In the genomic region with DNA sequence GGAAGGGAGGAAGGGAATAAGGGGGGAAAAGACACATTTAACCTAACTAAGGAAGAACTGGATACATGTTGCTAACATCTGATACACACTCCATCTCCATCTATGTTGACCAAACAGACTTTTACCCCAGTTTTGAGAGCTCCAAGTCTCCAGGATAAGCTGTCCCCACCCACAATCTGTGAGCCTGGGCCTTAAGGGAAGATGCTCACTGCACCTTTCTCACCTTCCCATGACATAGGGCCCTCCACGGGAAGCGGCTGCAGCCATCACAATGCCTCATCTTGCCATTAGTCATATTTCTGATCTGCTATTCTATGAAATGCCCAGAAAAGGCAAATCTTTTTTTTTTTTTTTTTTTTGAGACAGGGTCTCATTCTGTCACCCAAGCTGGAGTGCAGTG, we compare ENCODE assay signal across 2 cellular contexts.
TF ChIP-seq lines count a peak whose summit lies in the region.

No MANE protein-coding gene starts in this region.

TF ChIP-seq in IMR-90, 13 proteins besides CTCF, POLR2A, EP300 and RAD21:
- TF ChIP-seq RCOR1 (IDR thresholded peaks at IDR 0.05; ENCODE audit: insufficient replicate concordance, low read length) = no peak
- TF ChIP-seq ELK1 (IDR thresholded peaks at IDR 0.05; ENCODE audit: borderline replicate concordance, low read depth, low read length) = no peak
- TF ChIP-seq RFX5 (IDR thresholded peaks at IDR 0.05; ENCODE audit: low read depth, low read length) = no peak
- TF ChIP-seq CHD1 (IDR thresholded peaks at IDR 0.05; ENCODE audit: low read depth, low read length) = no peak
- TF ChIP-seq FOS (IDR thresholded peaks at IDR 0.05; ENCODE audit: low read depth, low read length) = no peak
- no peak for TF ChIP-seq CEBPB (IDR thresholded peaks at IDR 0.05; ENCODE audit: low read depth, low read length)
- no peak for TF ChIP-seq MAFK (IDR thresholded peaks at IDR 0.05; ENCODE audit: low read depth, low read length)
- TF ChIP-seq MAZ (IDR thresholded peaks at IDR 0.05; ENCODE audit: borderline replicate concordance, low read depth, low read length) = no peak
- no peak for TF ChIP-seq SMC3 (IDR thresholded peaks at IDR 0.05; ENCODE audit: low read depth, low read length)
- TF ChIP-seq MXI1 (IDR thresholded peaks at IDR 0.05; ENCODE audit: borderline replicate concordance, low read depth, low read length) = no peak
- TF ChIP-seq, protein P1, sequence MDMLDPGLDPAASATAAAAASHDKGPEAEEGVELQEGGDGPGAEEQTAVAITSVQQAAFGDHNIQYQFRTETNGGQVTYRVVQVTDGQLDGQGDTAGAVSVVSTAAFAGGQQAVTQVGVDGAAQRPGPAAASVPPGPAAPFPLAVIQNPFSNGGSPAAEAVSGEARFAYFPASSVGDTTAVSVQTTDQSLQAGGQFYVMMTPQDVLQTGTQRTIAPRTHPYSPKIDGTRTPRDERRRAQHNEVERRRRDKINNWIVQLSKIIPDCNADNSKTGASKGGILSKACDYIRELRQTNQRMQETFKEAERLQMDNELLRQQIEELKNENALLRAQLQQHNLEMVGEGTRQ (IDR thresholded peaks at IDR 0.05; ENCODE audit: low read depth, low read length) = no peak
- TF ChIP-seq NFE2L2 (IDR thresholded peaks at IDR 0.05; ENCODE audit: low read depth, low read length) = no peak
- TF ChIP-seq BHLHE40 (IDR thresholded peaks at IDR 0.05; ENCODE audit: low read depth, low read length) = no peak

TF ChIP-seq in endothelial cell of umbilical vein, 7 proteins besides CTCF, POLR2A, EP300 and RAD21:
- no peak for TF ChIP-seq POLR2AphosphoS5 (IDR thresholded peaks at IDR 0.05; ENCODE audit: insufficient read depth, low read depth, low read length)
- TF ChIP-seq MAX (IDR thresholded peaks at IDR 0.05; ENCODE audit: insufficient read depth, insufficient read length) = no peak
- no peak for TF ChIP-seq MYC (IDR thresholded peaks at IDR 0.05; ENCODE audit: low read depth, low read length)
- no peak for TF ChIP-seq EZH2 (IDR thresholded peaks at IDR 0.05; ENCODE audit: borderline replicate concordance, low read depth, low read length, severe bottlenecking)
- no peak for TF ChIP-seq FOS (IDR thresholded peaks at IDR 0.05; ENCODE audit: borderline replicate concordance, insufficient read depth, low read length)
- TF ChIP-seq JUN (IDR thresholded peaks at IDR 0.05; ENCODE audit: borderline replicate concordance, insufficient read depth, insufficient read length, low read depth) = no peak
- TF ChIP-seq GATA2 (IDR thresholded peaks at IDR 0.05; ENCODE audit: insufficient read depth, insufficient read length, low read depth, low read length) = no peak
